Comparison of ENCODE assay signal across 14 cellular contexts in genomic region chr3:143897558-143898305, GRCh38. TPM values are rescaled to one million over a fixed set of nuclear protein-coding genes. Genes with fewer than 3 reads are reported as not detected.
A peak's percentile ranks its signal among the peaks of the same experiment; 100 is the strongest.
DNase-seq lines count a peak whose midpoint lies in the region; ATAC-seq and TF ChIP-seq lines count a peak whose summit lies in the region.
"Had no signal": no experiment of that assay in that cellular context is flagged by ENCODE, and none has a peak within 500 bp of the region (broad histone marks: within the 10 kb centered on the region; RNA-seq: fewer than 3 reads in every experiment).

No MANE protein-coding gene starts in this region.

- POLR2A ChIA-PET in A673 (lab: Charles Lee; ENCODE audit: low non-redundant PET) = no interaction called here

- H3K9me3 ChIP-seq in A673 (ENCODE audit: low read depth, low read length, poor library complexity, severe bottlenecking) = no peaks in the 10 kb centered on the region
- H3K9me3 ChIP-seq: SJSA1, thoracic aorta had no signal

- no peak overlapping the region for H3K27ac ChIP-seq in A673 (ENCODE audit: low read depth, low read length, poor library complexity, severe bottlenecking)
- H3K27ac ChIP-seq: SJSA1, thoracic aorta had no signal

- H3K4me3 ChIP-seq in astrocyte of the cerebellum (ENCODE audit: low read depth, low read length) (no peak overlapping the region), A673 (ENCODE audit: low read depth, low read length, poor library complexity, severe bottlenecking) (no peak overlapping the region)
- H3K4me3 ChIP-seq: SJSA1, thoracic aorta had no signal

- TF ChIP-seq CTCF in HFFc6 (IDR thresholded peaks at IDR 0.05) (no peak), astrocyte of the cerebellum (IDR thresholded peaks at IDR 0.05; ENCODE audit: low read depth, low read length, missing control alignments) (no peak), progenitor cell of endocrine pancreas (IDR thresholded peaks at IDR 0.05; ENCODE audit: unreplicated experiment) (no peak), A673 (conservative IDR thresholded peaks at IDR 0.05; ENCODE audit: low read depth, low read length) (no peak)

- H3K9me3 Mint-ChIP-seq in HFFc6 = no peaks in the 10 kb centered on the region
- H3K9me3 Mint-ChIP-seq in progenitor cell of endocrine pancreas (ENCODE audit: low read depth) = no peaks in the 10 kb centered on the region
- H3K9me3 Mint-ChIP-seq: dendritic cell treated with granulocyte-macrophage colony-stimulating factor and Interleukin-4, amounts not matched to agents 40 ng/mL and 50 ng/mL, for 4 days had no signal

- BruUV-seq in A673 (replicated peaks; lab: Mats Ljungman, UMichigan) = no TSS peak

- no peaks in the 10 kb centered on the region for H3K36me3 Mint-ChIP-seq in HFFc6 (ENCODE audit: low read depth)
- no peaks in the 10 kb centered on the region for H3K36me3 Mint-ChIP-seq in progenitor cell of endocrine pancreas (ENCODE audit: insufficient read depth)

- H3K4me1 Mint-ChIP-seq in HFFc6 (ENCODE audit: low read depth) = peaks cover 7% of the 10 kb centered on the region; the same call in 1 of the 2 replicates
- H3K4me1 Mint-ChIP-seq in progenitor cell of endocrine pancreas (ENCODE audit: low read depth) = peaks cover 5% of the 10 kb centered on the region

- DNase-seq in HFFc6 (peak; percentile 8), astrocyte of the cerebellum (ENCODE audit: low read depth) (peak; percentile 60), globus pallidus (ENCODE audit: low spot score) (peak; percentile 31), progenitor cell of endocrine pancreas (ENCODE audit: low spot score, unreplicated experiment) (no peak), A673 (ENCODE audit: low spot score) (no peak), NCI-H2081 (lab: John Stamatoyannopoulos, UW) (no peak)
- no peak for DNase-seq in activated CD8-positive, alpha-beta memory T cell treated with anti-CD3 and anti-CD28 coated beads, Interleukin-2, amount 50 U/mL, for 48 hours
- DNase-seq: activated CD4-positive, CD25-positive, alpha-beta regulatory T cell; NCI-H526; occipital lobe had no signal

- peak overlapping the region; percentile 39 for H3K27ac Mint-ChIP-seq in HFFc6
- H3K27ac Mint-ChIP-seq in progenitor cell of endocrine pancreas = peak overlapping the region; percentile 5
- H3K27ac Mint-ChIP-seq: dendritic cell treated with granulocyte-macrophage colony-stimulating factor and Interleukin-4, amounts not matched to agents 40 ng/mL and 50 ng/mL, for 4 days had no signal

- H3K27me3 Mint-ChIP-seq in HFFc6 (ENCODE audit: insufficient read depth) = no peaks in the 10 kb centered on the region
- H3K27me3 Mint-ChIP-seq in progenitor cell of endocrine pancreas = no peaks in the 10 kb centered on the region
- H3K27me3 Mint-ChIP-seq: dendritic cell treated with granulocyte-macrophage colony-stimulating factor and Interleukin-4, amounts not matched to agents 40 ng/mL and 50 ng/mL, for 4 days had no signal

- no peak for ATAC-seq in HG03045 (IDR thresholded peaks at IDR 0.05; ENCODE audit: unreplicated experiment)

- no peaks in the 10 kb centered on the region for H3K4me1 ChIP-seq in A673 (ENCODE audit: insufficient read depth, low read length, poor library complexity, severe bottlenecking)
- H3K4me1 ChIP-seq: SJSA1 had no signal

- no peaks in the 10 kb centered on the region for H3K36me3 ChIP-seq in A673 (ENCODE audit: insufficient read depth, low read length, poor library complexity, severe bottlenecking)
- H3K36me3 ChIP-seq: SJSA1, thoracic aorta had no signal

- CTCF ChIA-PET in A673 (lab: Charles Lee) = no interaction called here

- H3K4me3 Mint-ChIP-seq in HFFc6 (peak overlapping the region; percentile 7; the same call in 1 of the 2 replicates), progenitor cell of endocrine pancreas (ENCODE audit: low read depth) (no peak overlapping the region)
- H3K4me3 Mint-ChIP-seq: dendritic cell treated with granulocyte-macrophage colony-stimulating factor and Interleukin-4, amounts not matched to agents 40 ng/mL and 50 ng/mL, for 4 days had no signal

- H3K27me3 ChIP-seq in A673 (replicated peaks; ENCODE audit: insufficient read depth, low read depth, low read length, poor library complexity) = no peaks in the 10 kb centered on the region
- H3K27me3 ChIP-seq: SJSA1 had no signal

- intact Hi-C loops in A673 (cut with micrococcal nuclease; ENCODE audit: unreplicated experiment) = loop anchor here (10.0 kb wide), 1 partner anchor 1867 kb away; no protein-coding TSS in a partner anchor

- in situ Hi-C loops in astrocyte of the cerebellum (cut with HindIII; ENCODE audit: low sequenced_read_pairs) = no loop called here

RNA-seq across cellular contexts. Expression of gene SLC9A9, which starts 49.5 kb away (rescaled TPM):
- total RNA-seq in HFFc6 (2021; fragmentation: NEBNext Ultra II Directional; extraction: Animal tissue kit (Norgen Biotek cat#: 25700)) = under 1 TPM in 4 of 6 experiments, not detected in 2; 0.10 to 0.55 (median 0.33) TPM
- 0.17 and 0.78 TPM in 2 replicates for total RNA-seq in progenitor cell of endocrine pancreas
- 1.4 and 2.0 TPM in 2 replicates for total RNA-seq in A673 (2021)

Comparison
In these comparisons a context has a peak if more than half of its experiments do, and no peak if none do; other contexts are left out.
1. DNase-seq: peak in HFFc6 (single experiment), astrocyte of the cerebellum (single experiment) and globus pallidus (single experiment); none in progenitor cell of endocrine pancreas (single experiment), A673 (single experiment), activated CD8-positive, alpha-beta memory T cell treated with anti-CD3 and anti-CD28 coated beads, Interleukin-2, amount 50 U/mL, for 48 hours (single experiment) and NCI-H2081 (0 of 2).